Comparison of ENCODE assay signal across 12 cellular contexts in genomic region chr5:124446125-124446524, GRCh38.
"Had no signal": no experiment of that assay in that cellular context is flagged by ENCODE, and none has a peak within 500 bp of the region (broad histone marks: within the 10 kb centered on the region; RNA-seq: fewer than 3 reads in every experiment).

No MANE protein-coding gene starts in this region.

- DNase-seq: activated effector memory CD4-positive, alpha-beta T cell treated with Interleukin-2 at 50 U/mL for 16 hours; activated T-cell treated with anti-CD3 and anti-CD28 coated beads, Interleukin-2, amount 50 U/mL, for 24 hours; body of pancreas; erythroblast; hypothalamus; left cardiac atrium; mucosa of descending colon; naive thymus-derived CD8-positive, alpha-beta T cell; sigmoid colon; stimulated activated CD4-positive, alpha-beta T cell treated with anti-CD3 and anti-CD28 coated beads, Interleukin-12 subunit alpha, Interleukin-12 subunit beta, amount 100 ng/mL, for 4 hours; stimulated activated naive CD8-positive, alpha-beta T cell treated with anti-CD3 and anti-CD28 coated beads, Interleukin-15, Interleukin-2, amounts not matched to agents 100 U/mL and 50 U/mL, for 24 hours had no signal

- H3K27ac ChIP-seq: body of pancreas, sigmoid colon had no signal

- ATAC-seq: activated CD4-positive, CD25-positive, alpha-beta regulatory T cell treated with anti-CD3 and anti-CD28 coated beads, Interleukin-2, amount 50 U/mL, for 24 hours; body of pancreas; left cardiac atrium; mucosa of descending colon; naive thymus-derived CD8-positive, alpha-beta T cell; stimulated activated naive CD8-positive, alpha-beta T cell treated with anti-CD3 and anti-CD28 coated beads, Interleukin-15, Interleukin-2, amounts not matched to agents 100 U/mL and 50 U/mL, for 24 hours had no signal
